1 cellular context compared by ENCODE assay signal in genomic region chr17:77821114-77821513, GRCh38.
A peak's percentile ranks its signal among the peaks of the same experiment; 100 is the strongest.
TF ChIP-seq lines count a peak whose summit lies in the region.

No MANE protein-coding gene starts in this region.

TF ChIP-seq in HepG2, 621 proteins besides CTCF, POLR2A, EP300 and RAD21 (continued from another document):
- TF ChIP-seq MLX (CRISPR knock-in tag; IDR thresholded peaks at IDR 0.05) (no peak), PLRG1 (conservative IDR thresholded peaks at IDR 0.05) (no peak), ESRRA (CRISPR knock-in tag; IDR thresholded peaks at IDR 0.05; ENCODE audit: low read depth) (0 out of 2 replicates have a peak, but pooled peaks have one; percentile 31), ZFX (CRISPR knock-in tag; IDR thresholded peaks at IDR 0.05; ENCODE audit: low read depth) (0 out of 2 replicates have a peak, but pooled peaks have one; percentile 12), KDM5B (CRISPR knock-in tag; IDR thresholded peaks at IDR 0.05; ENCODE audit: borderline replicate concordance) (no peak)
- TF ChIP-seq, protein P1, sequence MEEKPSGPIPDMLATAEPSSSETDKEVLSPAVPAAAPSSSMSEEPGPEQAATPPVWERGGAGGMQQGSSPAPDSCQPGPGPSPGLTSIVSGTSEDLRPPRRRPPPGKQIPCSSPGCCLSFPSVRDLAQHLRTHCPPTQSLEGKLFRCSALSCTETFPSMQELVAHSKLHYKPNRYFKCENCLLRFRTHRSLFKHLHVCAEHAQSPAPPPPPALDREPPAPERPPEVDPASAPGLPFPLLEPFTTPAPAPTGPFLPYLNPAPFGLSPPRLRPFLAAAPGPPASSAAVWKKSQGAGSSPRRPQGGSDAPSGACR (CRISPR knock-in tag; IDR thresholded peaks at IDR 0.05): no peak
